ENCODE assay signal across 8 cellular contexts in genomic region chr6:169654590-169655391, GRCh38. TPM values are rescaled to one million over a fixed set of nuclear protein-coding genes. Genes with fewer than 3 reads are reported as not detected.
A peak's percentile ranks its signal among the peaks of the same experiment; 100 is the strongest.
DNase-seq lines count a peak whose midpoint lies in the region; ATAC-seq lines count a peak whose summit lies in the region.

No MANE protein-coding gene starts in this region.

- H3K36me3 Mint-ChIP-seq in natural killer cell treated with Interleukin-12 subunit alpha and Interleukin-12 subunit beta and Interleukin-15 and Interleukin-18, amount 100 ng/mL, for 72 hours: peaks cover 4% of the 10 kb centered on the region

- peak; percentile 94 to 96 for ATAC-seq in natural killer cell treated with Interleukin-12 subunit alpha and Interleukin-12 subunit beta and Interleukin-15 and Interleukin-18, amount 100 ng/mL, for 72 hours
- no peak for ATAC-seq in GM21528 (IDR thresholded peaks at IDR 0.05; ENCODE audit: low FRiP score, unreplicated experiment)

- peak overlapping the region; percentile 87 for H3K4me3 Mint-ChIP-seq in natural killer cell treated with Interleukin-12 subunit alpha and Interleukin-12 subunit beta and Interleukin-15 and Interleukin-18, amount 100 ng/mL, for 72 hours

- H3K9me3 Mint-ChIP-seq in natural killer cell treated with Interleukin-12 subunit alpha and Interleukin-12 subunit beta and Interleukin-15 and Interleukin-18, amount 100 ng/mL, for 72 hours: no peaks in the 10 kb centered on the region

- no peak overlapping the region for H3K27ac ChIP-seq in epithelial cell of prostate

- H3K27ac Mint-ChIP-seq in natural killer cell treated with Interleukin-12 subunit alpha and Interleukin-12 subunit beta and Interleukin-15 and Interleukin-18, amount 100 ng/mL, for 72 hours: peak overlapping the region; percentile 48 to 87

- no peaks in the 10 kb centered on the region for H3K27me3 Mint-ChIP-seq in natural killer cell treated with Interleukin-12 subunit alpha and Interleukin-12 subunit beta and Interleukin-15 and Interleukin-18, amount 100 ng/mL, for 72 hours

- peaks cover 0 to 8% of the 10 kb centered on the region in 2 donors for H3K4me1 Mint-ChIP-seq in natural killer cell treated with Interleukin-12 subunit alpha and Interleukin-12 subunit beta and Interleukin-15 and Interleukin-18, amount 100 ng/mL, for 72 hours (ENCODE audit: low read depth in 2 of 2)

- DNase-seq in Daoy (ENCODE audit: low read depth) (peak; percentile 73), H4 (ENCODE audit: low spot score) (peak; percentile 52), NCI-H2171 (lab: John Stamatoyannopoulos, UW) (peak; percentile 6), activated T-cell treated with anti-CD3 and anti-CD28 coated beads for 4 hours (peak; percentile 34), epithelial cell of prostate (ENCODE audit: low read depth, low spot score) (peak; percentile 16)
- DNase-seq in natural killer cell treated with Interleukin-12 subunit alpha and Interleukin-12 subunit beta and Interleukin-15 and Interleukin-18, amount 100 ng/mL, for 72 hours (ENCODE audit: low spot score): peak; percentile 71
- DNase-seq in stimulated activated naive CD4-positive, alpha-beta T cell (lab: John Stamatoyannopoulos, UW): peak; percentile 58 to 81 (median 65)

RNA-seq across cellular contexts. Expression of gene WDR27, which starts 47.0 kb away (rescaled TPM):
- 20.5 and 22.2 TPM in 2 replicates for total RNA-seq in Daoy (2014; rRNA removed; shearing (Covaris generic))
- total RNA-seq in H4 (2014; rRNA removed; shearing (Covaris generic)): 3.7 and 5.0 TPM in 2 replicates
- total RNA-seq in natural killer cell treated with Interleukin-12 subunit alpha and Interleukin-12 subunit beta and Interleukin-15 and Interleukin-18, amount 100 ng/mL, for 72 hours: 10 to 100 TPM; 19.6 to 59.1 TPM

RNA-seq across cellular contexts. Expression of gene C6orf120, which starts 47.1 kb away (rescaled TPM):
- total RNA-seq in Daoy (2014; rRNA removed; shearing (Covaris generic)): 48.4 and 60.8 TPM in 2 replicates
- 17.2 and 17.6 TPM in 2 replicates for total RNA-seq in H4 (2014; rRNA removed; shearing (Covaris generic))
- 10 to 100 TPM; 18.8 to 20.0 TPM for total RNA-seq in natural killer cell treated with Interleukin-12 subunit alpha and Interleukin-12 subunit beta and Interleukin-15 and Interleukin-18, amount 100 ng/mL, for 72 hours

Comparison
In these comparisons a context has a peak if more than half of its experiments do, and no peak if none do; other contexts are left out.
1. DNase-seq: peak in every context shown above with its lines; median percentile 73 in Daoy; 71 in natural killer cell treated with Interleukin-12 subunit alpha and Interleukin-12 subunit beta and Interleukin-15 and Interleukin-18, amount 100 ng/mL, for 72 hours; 65 in stimulated activated naive CD4-positive, alpha-beta T cell; 52 in H4; 34 in activated T-cell treated with anti-CD3 and anti-CD28 coated beads for 4 hours; 16 in epithelial cell of prostate; 6 in NCI-H2171.